In the genomic region with DNA sequence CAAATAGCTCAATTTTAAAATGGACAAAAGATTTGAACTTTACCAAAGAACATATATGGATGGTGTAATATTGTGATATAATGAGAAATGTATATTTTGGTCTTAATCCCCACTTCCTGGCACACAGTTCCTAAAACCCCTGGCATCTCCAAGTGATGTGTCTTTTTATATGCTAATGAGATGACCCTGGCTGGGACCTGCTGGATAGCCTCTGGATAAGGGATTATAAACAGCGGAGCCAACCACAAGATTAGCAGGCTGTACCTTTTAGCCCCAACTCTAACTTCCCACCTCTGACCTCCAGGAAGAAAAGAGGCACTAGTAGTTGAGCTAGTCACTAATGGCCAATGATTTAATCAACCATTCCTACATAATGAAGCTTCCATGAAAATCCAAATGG, we compare ENCODE assay signal across 19 cellular contexts.
"Had no signal": no experiment of that assay in that cellular context is flagged by ENCODE, and none has a peak within 500 bp of the region (broad histone marks: within the 10 kb centered on the region; RNA-seq: fewer than 3 reads in every experiment).

No MANE protein-coding gene starts in this region.

- H3K27me3 ChIP-seq: neutrophil, right lobe of liver, tibial nerve had no signal

- H3K27ac Mint-ChIP-seq: activated B cell treated with CpG ODN at 0.5 μM for 24 hours; activated naive CD8-positive, alpha-beta T cell; activated T-cell treated with anti-CD3 and anti-CD28 coated beads, Interleukin-2, amount 50 U/mL, for 72 hours; brain; nephron had no signal

- ATAC-seq: activated T-cell treated with anti-CD3 and anti-CD28 coated beads, Interleukin-2, amount 50 U/mL, for 72 hours; left cardiac atrium; left ventricle myocardium superior; right lobe of liver had no signal

- H3K36me3 ChIP-seq: neutrophil, right lobe of liver, tibial nerve had no signal

- DNase-seq: activated B cell treated with CpG ODN at 0.5 μM for 24 hours; activated CD4-positive, alpha-beta T cell treated with anti-CD3 and anti-CD28 coated beads, Interleukin-2, amount 50 U/mL, for 4 hours; activated naive CD4-positive, alpha-beta T cell; activated T-cell treated with anti-CD3 and anti-CD28 coated beads for 4 hours; activated T-cell treated with anti-CD3 and anti-CD28 coated beads, Interleukin-2, amount 50 U/mL, for 72 hours; anterior cingulate cortex; cortex of kidney; left cardiac atrium; left ventricle myocardium superior; mammary epithelial cell; right lobe of liver; stimulated activated CD4-positive, alpha-beta T cell treated with anti-CD3 and anti-CD28 coated beads, Interleukin-2, amount 100 ng/mL, for 48 hours; stimulated activated naive CD4-positive, alpha-beta T cell treated with Interleukin-2 at 50 U/mL for 16 hours; T-helper 2 cell had no signal

- H3K4me3 ChIP-seq: right lobe of liver, tibial nerve had no signal

- H3K27ac ChIP-seq: neutrophil, right lobe of liver, tibial nerve had no signal

- H3K4me1 Mint-ChIP-seq: activated B cell treated with CpG ODN at 0.5 μM for 24 hours, brain, nephron had no signal

- H3K27me3 Mint-ChIP-seq: activated B cell treated with CpG ODN at 0.5 μM for 24 hours; activated naive CD8-positive, alpha-beta T cell had no signal

- H3K9me3 ChIP-seq: neutrophil had no signal

- H3K4me3 Mint-ChIP-seq: activated B cell treated with CpG ODN at 0.5 μM for 24 hours; activated naive CD8-positive, alpha-beta T cell; activated T-cell treated with anti-CD3 and anti-CD28 coated beads, Interleukin-2, amount 50 U/mL, for 72 hours; brain; nephron had no signal

- H3K4me1 ChIP-seq: right lobe of liver, tibial nerve had no signal
